8 cellular contexts compared by ENCODE assay signal in the genomic region with DNA sequence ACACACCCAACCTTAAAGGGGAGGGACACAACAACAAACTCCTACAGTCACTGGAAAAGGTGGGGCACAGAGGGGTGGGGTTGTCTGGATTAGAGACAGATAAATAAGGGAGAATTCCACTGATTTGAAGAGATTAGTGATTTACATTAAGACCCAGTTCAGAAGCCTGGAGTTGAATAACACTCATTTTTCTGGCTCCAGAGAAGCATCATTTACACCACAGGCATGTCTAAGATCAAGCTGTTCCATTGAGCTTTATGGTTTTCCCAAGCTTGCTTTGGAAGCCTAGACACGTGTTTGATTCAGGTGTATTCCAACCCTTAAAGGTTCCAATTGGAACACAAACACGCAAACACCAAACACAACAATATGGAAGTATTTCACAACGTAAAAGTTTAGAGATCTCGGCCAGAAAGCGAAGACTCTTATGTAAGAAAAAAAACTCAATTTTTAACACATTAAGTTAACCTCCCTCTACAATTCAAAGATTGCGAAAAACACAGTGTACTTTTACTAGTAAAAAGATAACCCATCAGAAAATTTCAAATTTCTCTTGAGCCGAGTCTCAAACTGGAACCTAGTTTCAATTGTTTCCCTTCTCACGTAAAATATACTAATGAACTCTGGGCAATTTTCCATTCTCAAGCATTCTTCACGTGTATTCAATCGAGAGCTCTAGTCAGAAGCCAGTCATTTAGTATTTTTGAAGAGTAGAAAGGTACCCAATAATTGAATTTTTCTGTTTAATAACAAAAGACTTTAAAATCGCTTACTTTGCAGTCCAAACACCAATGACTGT. TPM values are rescaled to one million over a fixed set of nuclear protein-coding genes. Genes with fewer than 3 reads are reported as not detected.
DNase-seq lines count a peak whose midpoint lies in the region; ATAC-seq and TF ChIP-seq lines count a peak whose summit lies in the region.

No MANE protein-coding gene starts in this region.

- H3K27me3 Mint-ChIP-seq in T-cell: no peaks in the 10 kb centered on the region

- POLR2A ChIA-PET in T-cell (lab: Charles Lee): interaction anchor here (0.6 to 3.5 kb wide), 12 partner anchors 8 to 653 kb away, joined by 3 to 45 read pairs (median 7); no protein-coding TSS in a partner anchor

- peaks cover 40% of the 10 kb centered on the region for H3K4me1 ChIP-seq in smooth muscle cell (ENCODE audit: low read depth)

- peak overlapping the region; percentile 100 for H3K27ac ChIP-seq in smooth muscle cell (ENCODE audit: low read depth)

- H3K27me3 ChIP-seq in smooth muscle cell (ENCODE audit: low read depth): no peaks in the 10 kb centered on the region

- H3K36me3 ChIP-seq in smooth muscle cell (ENCODE audit: low read depth): no peaks in the 10 kb centered on the region

- peak overlapping the region; percentile 83 to 100 for H3K27ac Mint-ChIP-seq in T-cell

- peak overlapping the region; percentile 98 to 100 (median 100) for H3K4me3 Mint-ChIP-seq in T-cell

- DNase-seq in NCI-H146 (lab: John Stamatoyannopoulos, UW): peak; percentile 18
- DNase-seq in NCI-H146 treated with DMSO at 0.1 percent for 48 hours (lab: John Stamatoyannopoulos, UW; ENCODE audit: unreplicated experiment): no peak
- no peak for DNase-seq in T-cell
- peak in 1 of 2 donors; percentile 19 for DNase-seq in foreskin fibroblast
- no peak for DNase-seq in smooth muscle cell (lab: John Stamatoyannopoulos, UW; ENCODE audit: unreplicated experiment)
- DNase-seq in NCI-H345 treated with DMSO at 0.1 percent for 48 hours (lab: John Stamatoyannopoulos, UW; ENCODE audit: unreplicated experiment): no peak

- peaks cover 8% of the 10 kb centered on the region for H3F3A ChIP-seq in smooth muscle cell (ENCODE audit: low read depth)

- H3K36me3 Mint-ChIP-seq in T-cell: peaks cover 20% of the 10 kb centered on the region

- peaks cover 55 to 63% (median 58%) of the 10 kb centered on the region in 3 donors for H3K4me1 Mint-ChIP-seq in T-cell

- H3K4me2 ChIP-seq in smooth muscle cell: peak overlapping the region; percentile 97

- no peaks in the 10 kb centered on the region for H3K9me3 Mint-ChIP-seq in T-cell

- 2% methylated on average over 11 of the region's 11 CpGs for WGBS in smooth muscle cell (ENCODE audit: low lambda C conversion rate)

- peaks cover 71% of the 10 kb centered on the region for H4K20me1 ChIP-seq in smooth muscle cell (ENCODE audit: low read depth)

- peaks cover 71% of the 10 kb centered on the region for H3K79me2 ChIP-seq in smooth muscle cell (ENCODE audit: low read depth)

- TF ChIP-seq CTCF in foreskin fibroblast (IDR thresholded peaks at IDR 0.05; ENCODE audit: low read depth, low read length) (no peak), smooth muscle cell (IDR thresholded peaks at IDR 0.05; ENCODE audit: borderline replicate concordance, insufficient read depth, poor library complexity, severe bottlenecking) (no peak)

- CTCF ChIA-PET in T-cell (lab: Charles Lee): interaction anchor here (0.6 to 1.7 kb wide), 5 partner anchors 8 to 580 kb away, joined by 3 to 19 read pairs (median 3); no protein-coding TSS in a partner anchor

- ATAC-seq in T-cell (replicated peaks in 1 of 4) (no peak), GM21515 (IDR thresholded peaks at IDR 0.05; ENCODE audit: unreplicated experiment) (no peak), GM19452 (IDR thresholded peaks at IDR 0.05; ENCODE audit: unreplicated experiment) (no peak)

- H2AFZ ChIP-seq in smooth muscle cell (ENCODE audit: low read depth): no peak overlapping the region

- H3K9me3 ChIP-seq in smooth muscle cell (replicated peaks; ENCODE audit: low read depth): no peaks in the 10 kb centered on the region

- H3K9ac ChIP-seq in smooth muscle cell (ENCODE audit: low read depth): peak overlapping the region; percentile 100

- peak overlapping the region; percentile 98 to 100 for H3K4me3 ChIP-seq in foreskin fibroblast (ENCODE audit: low read depth in 1 of 2, low read length in 2 of 2)
- peak overlapping the region; percentile 93 for H3K4me3 ChIP-seq in smooth muscle cell

RNA-seq across cellular contexts. Expression of gene TRA2B, which starts 2.1 kb away (rescaled TPM):
- total RNA-seq in T-cell: 100 to 1,000 TPM; 166 to 583 (median 175) TPM
- 260 and 265 TPM in 2 replicates for total RNA-seq in smooth muscle cell
- polyA plus RNA-seq in smooth muscle cell: 119 and 135 TPM in 2 replicates
